In genomic region chr9:127667906-127668305, GRCh38 we compare ENCODE assay signal across 1 cellular context.
TF ChIP-seq lines count a peak whose summit lies in the region.

No MANE protein-coding gene starts in this region.

TF ChIP-seq in IMR-90, 13 proteins besides CTCF, POLR2A, EP300 and RAD21 (continued from another document):
- no peak for TF ChIP-seq ELK1 (IDR thresholded peaks at IDR 0.05; ENCODE audit: borderline replicate concordance, low read depth, low read length)
- no peak for TF ChIP-seq BHLHE40 (IDR thresholded peaks at IDR 0.05; ENCODE audit: low read depth, low read length)
- no peak for TF ChIP-seq NFE2L2 (IDR thresholded peaks at IDR 0.05; ENCODE audit: low read depth, low read length)
- no peak for TF ChIP-seq RFX5 (IDR thresholded peaks at IDR 0.05; ENCODE audit: low read depth, low read length)
- TF ChIP-seq SMC3 (IDR thresholded peaks at IDR 0.05; ENCODE audit: low read depth, low read length), result no peak
- no peak for TF ChIP-seq MAFK (IDR thresholded peaks at IDR 0.05; ENCODE audit: low read depth, low read length)
- no peak for TF ChIP-seq FOS (IDR thresholded peaks at IDR 0.05; ENCODE audit: low read depth, low read length)
